1 cellular context compared by ENCODE assay signal in the genomic region with DNA sequence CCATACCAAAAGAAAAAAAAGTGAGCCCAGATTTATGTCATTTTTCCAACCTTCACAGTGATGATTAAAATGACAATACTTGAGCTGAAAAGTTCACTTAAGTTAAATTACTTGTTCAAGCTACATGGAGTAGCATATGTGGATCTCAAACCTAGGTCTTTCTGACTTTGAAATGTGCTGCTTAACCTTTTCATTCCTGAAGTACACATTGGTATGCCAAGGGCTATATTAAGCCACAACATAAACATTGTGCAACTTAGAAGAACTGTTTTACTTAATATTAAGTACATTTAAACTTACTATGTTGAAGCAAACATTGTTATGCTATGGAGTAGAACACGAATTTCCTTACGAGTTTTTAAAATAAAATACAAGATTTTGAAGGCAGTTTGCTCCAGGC.
TF ChIP-seq lines count a peak whose summit lies in the region.

No MANE protein-coding gene starts in this region.

TF ChIP-seq in GM23338, 12 proteins besides CTCF, POLR2A, EP300 and RAD21 (continued from another document):
- TF ChIP-seq ZNF462 (CRISPR knock-in tag; IDR thresholded peaks at IDR 0.05) (no peak), ETS1 (IDR thresholded peaks at IDR 0.05) (no peak), ZNF114 (CRISPR knock-in tag; IDR thresholded peaks at IDR 0.05) (no peak), ZNF331 (CRISPR knock-in tag; IDR thresholded peaks at IDR 0.05; ENCODE audit: low read depth) (no peak), JUNB (IDR thresholded peaks at IDR 0.05; ENCODE audit: unreplicated experiment) (no peak), EZH2phosphoT487 (IDR thresholded peaks at IDR 0.05; ENCODE audit: unreplicated experiment) (no peak), CREB1 (CRISPR knock-in tag; IDR thresholded peaks at IDR 0.05; ENCODE audit: low read depth) (no peak), STAT1 (IDR thresholded peaks at IDR 0.05; ENCODE audit: unreplicated experiment) (no peak)
